ENCODE assay signal across 8 cellular contexts in the genomic region with DNA sequence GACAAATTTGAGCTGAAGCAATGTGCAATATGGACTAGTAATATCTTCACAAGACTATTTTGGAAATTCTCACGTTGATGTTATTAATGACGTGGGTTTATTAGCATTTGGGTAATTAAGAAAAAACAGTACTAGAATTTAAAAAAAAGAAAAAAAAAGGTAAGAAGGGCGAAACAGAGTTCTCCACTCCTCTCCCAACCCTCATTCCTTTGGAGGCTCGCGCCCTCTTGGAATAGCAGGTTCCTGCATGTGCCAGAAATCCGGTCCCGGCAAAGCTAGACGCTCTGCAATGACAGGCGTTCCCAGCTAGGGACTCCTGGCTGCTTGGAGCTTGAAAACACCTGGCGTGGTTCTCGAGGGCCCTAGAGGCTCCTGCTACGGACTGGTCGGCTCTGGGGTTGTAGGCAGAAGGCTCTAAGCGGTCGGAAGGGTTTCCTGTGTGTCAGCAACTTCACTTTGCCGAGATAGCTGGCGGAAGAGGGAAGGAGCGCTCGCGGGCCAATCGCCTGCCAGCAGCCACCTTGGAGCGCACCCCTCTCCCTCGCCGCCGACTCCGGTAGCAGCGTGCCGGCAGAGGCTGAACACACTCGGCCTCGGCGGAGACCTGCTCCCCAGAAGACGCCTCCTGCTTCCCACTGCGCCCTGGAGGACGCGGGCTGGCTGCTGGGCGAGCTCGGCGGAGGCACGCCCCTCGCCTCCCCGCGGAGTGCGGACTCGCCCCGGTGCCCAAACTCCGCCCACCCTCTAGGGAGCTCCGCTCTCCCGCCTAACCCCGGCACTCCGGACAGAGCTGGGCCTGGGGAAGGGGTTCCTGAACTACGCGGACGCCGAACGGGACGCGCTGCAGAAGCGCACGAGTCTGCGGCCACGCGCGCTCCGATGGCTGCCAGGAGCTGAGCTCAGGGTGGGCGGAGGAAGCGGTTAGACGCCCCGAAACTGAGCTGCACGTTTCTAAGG. TPM values are rescaled to one million over a fixed set of nuclear protein-coding genes. Genes with fewer than 3 reads are reported as not detected.
DNase-seq lines count a peak whose midpoint lies in the region; ATAC-seq and TF ChIP-seq lines count a peak whose summit lies in the region.

A gene with protein sequence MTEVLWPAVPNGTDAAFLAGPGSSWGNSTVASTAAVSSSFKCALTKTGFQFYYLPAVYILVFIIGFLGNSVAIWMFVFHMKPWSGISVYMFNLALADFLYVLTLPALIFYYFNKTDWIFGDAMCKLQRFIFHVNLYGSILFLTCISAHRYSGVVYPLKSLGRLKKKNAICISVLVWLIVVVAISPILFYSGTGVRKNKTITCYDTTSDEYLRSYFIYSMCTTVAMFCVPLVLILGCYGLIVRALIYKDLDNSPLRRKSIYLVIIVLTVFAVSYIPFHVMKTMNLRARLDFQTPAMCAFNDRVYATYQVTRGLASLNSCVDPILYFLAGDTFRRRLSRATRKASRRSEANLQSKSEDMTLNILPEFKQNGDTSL (plus strand): TSS at position 778 of the 957 bp plus-strand sequence. CDS start 652 bp downstream, outside the sequence.

- H3K27me3 ChIP-seq in ascending aorta: no peaks in the 10 kb centered on the region

- peaks cover 42% of the 10 kb centered on the region for H3K27me3 Mint-ChIP-seq in progenitor cell of endocrine pancreas

- peaks cover 15% of the 10 kb centered on the region for H3K4me1 Mint-ChIP-seq in progenitor cell of endocrine pancreas (ENCODE audit: low read depth)

- no peaks in the 10 kb centered on the region for H3K36me3 Mint-ChIP-seq in progenitor cell of endocrine pancreas (ENCODE audit: insufficient read depth)

- TF ChIP-seq CTCF in ascending aorta (IDR thresholded peaks at IDR 0.05): peak in 1 of 3 experiments; percentile 27
- TF ChIP-seq CTCF in progenitor cell of endocrine pancreas (IDR thresholded peaks at IDR 0.05; ENCODE audit: unreplicated experiment): peak; percentile 37

- H3K4me3 ChIP-seq in ascending aorta: peak within 1 kb of the TSS; percentile 81 to 83

- peak within 1 kb of the TSS; percentile 94 for H3K4me3 Mint-ChIP-seq in progenitor cell of endocrine pancreas (ENCODE audit: low read depth)

- no peaks in the 10 kb centered on the region for H3K36me3 ChIP-seq in ascending aorta

- ATAC-seq in GM19351 (IDR thresholded peaks at IDR 0.05; ENCODE audit: unreplicated experiment) (peak; percentile 73), HG03378 (IDR thresholded peaks at IDR 0.05; ENCODE audit: unreplicated experiment) (peak; percentile 86)

- DNase-seq in D341Med (ENCODE audit: low spot score): peak; percentile 87
- peak; percentile 92 for DNase-seq in NOMO-1 treated with DMSO at 0.1 percent for 48 hours (lab: John Stamatoyannopoulos, UW; ENCODE audit: unreplicated experiment)
- peak in 1 of 2 donors; percentile 67 for DNase-seq in ascending aorta (ENCODE audit: low spot score in 2 of 2)
- peak; percentile 14 for DNase-seq in hepatic stellate cell (ENCODE audit: low spot score)
- peak; percentile 72 for DNase-seq in progenitor cell of endocrine pancreas (ENCODE audit: low spot score, unreplicated experiment)
- no peak for DNase-seq in dedifferentiated amniotic fluid mesenchymal stem cell (ENCODE audit: extremely low spot score)

- H3K4me1 ChIP-seq in ascending aorta: no peaks in the 10 kb centered on the region

- H3K27ac ChIP-seq in ascending aorta: peak within 1 kb of the TSS; percentile 46 to 54

- no peaks in the 10 kb centered on the region for H3K9me3 ChIP-seq in ascending aorta

- peak within 1 kb of the TSS; percentile 96 for H3K27ac Mint-ChIP-seq in progenitor cell of endocrine pancreas

- no peaks in the 10 kb centered on the region for H3K9me3 Mint-ChIP-seq in progenitor cell of endocrine pancreas (ENCODE audit: low read depth)

- intact Hi-C loops in ascending aorta (cut with DNase I): loop anchor here (10.0 kb wide), 1 partner anchor 360 kb away; no protein-coding TSS in a partner anchor

RNA-seq across cellular contexts. Expression of the gene that starts here (rescaled TPM):
- total RNA-seq in ascending aorta: 8.8 TPM
- total RNA-seq in progenitor cell of endocrine pancreas: 2.1 and 2.3 TPM in 2 replicates
